In genomic region chr4:73714647-73715046, GRCh38 we compare ENCODE assay signal across 23 cellular contexts. TPM values are rescaled to one million over a fixed set of nuclear protein-coding genes. Genes with fewer than 3 reads are reported as not detected.
"Had no signal": no experiment of that assay in that cellular context is flagged by ENCODE, and none has a peak within 500 bp of the region (broad histone marks: within the 10 kb centered on the region; RNA-seq: fewer than 3 reads in every experiment).

No MANE protein-coding gene starts in this region.

- FAIRE-seq: urothelium cell line had no signal

- ATAC-seq: left colon; left lung; lower lobe of right lung; naive thymus-derived CD8-positive, alpha-beta T cell; psoas muscle; right lobe of liver; stimulated activated effector memory CD8-positive, alpha-beta T cell treated with anti-CD3 and anti-CD28 coated beads, Interleukin-12 subunit alpha, Interleukin-12 subunit beta, amount 100 ng/mL, for 72 hours; upper lobe of right lung had no signal

- H3K4me2 ChIP-seq: hepatocyte had no signal

- H3K79me2 ChIP-seq: hepatocyte, parathyroid adenoma had no signal

- H3K36me3 ChIP-seq: left lung, lower lobe of right lung, right lobe of liver, suprapubic skin, thoracic aorta, tibial artery, upper lobe of right lung had no signal

- H2AFZ ChIP-seq: hepatocyte, parathyroid adenoma had no signal

- H3K9me3 ChIP-seq: left lung, lower lobe of right lung, psoas muscle, right lobe of liver, suprapubic skin, thoracic aorta, tibial artery, upper lobe of right lung had no signal

- H3K27ac ChIP-seq: hepatocyte, left lung, lower lobe of right lung, parathyroid adenoma, psoas muscle, right lobe of liver, suprapubic skin, thoracic aorta, tibial artery, upper lobe of right lung had no signal

- H3K27me3 ChIP-seq: hepatocyte, left lung, right lobe of liver, suprapubic skin, tibial artery, upper lobe of right lung had no signal

- H3K4me1 ChIP-seq: lower lobe of right lung, parathyroid adenoma, psoas muscle, right lobe of liver, suprapubic skin, tibial artery, upper lobe of right lung had no signal

- H3K9ac ChIP-seq: parathyroid adenoma had no signal

- H3K4me3 ChIP-seq: hepatocyte, left lung, lower lobe of right lung, psoas muscle, right lobe of liver, suprapubic skin, thoracic aorta, tibial artery, upper lobe of right lung had no signal

- DNase-seq: islet precursor cell; kidney glomerular epithelial cell; left colon; left lung; lower lobe of right lung; mammary epithelial cell; mesenchymal stem cell; naive thymus-derived CD8-positive, alpha-beta T cell; nucleus accumbens; psoas muscle; right lobe of liver; stimulated activated CD4-positive, alpha-beta T cell treated with anti-CD3 and anti-CD28 coated beads, Interleukin-4, amount 100 ng/mL, for 24 hours; stimulated activated naive CD4-positive, alpha-beta T cell; tibial artery; trophoblast cell; upper lobe of right lung had no signal

RNA-seq across cellular contexts. Expression of gene CXCL8, which starts 25.7 kb away (rescaled TPM):
- total RNA-seq: neural crest cell had no signal
